In genomic region chr16:17369441-17369951, GRCh38 we compare ENCODE assay signal across 8 cellular contexts.
DNase-seq lines count a peak whose midpoint lies in the region; ATAC-seq, FAIRE-seq and TF ChIP-seq lines count a peak whose summit lies in the region.

No MANE protein-coding gene starts in this region.

- H3K4me1 Mint-ChIP-seq in activated T-cell treated with anti-CD3 and anti-CD28 coated beads, Interleukin-2, amount 50 U/mL, for 24 hours (ENCODE audit: low read depth): peaks cover 89% of the 10 kb centered on the region

- peaks cover 7% of the 10 kb centered on the region for H3K36me3 Mint-ChIP-seq in activated T-cell treated with anti-CD3 and anti-CD28 coated beads, Interleukin-2, amount 50 U/mL, for 24 hours (ENCODE audit: low read depth)

- intact Hi-C loops in right cardiac atrium (cut with DNase I): loop anchor here in 1 of 4 donors (10.0 kb wide), 1 partner anchor 95 kb away; no protein-coding TSS in a partner anchor

- peak; percentile 42 for TF ChIP-seq POLR2A in GM19193 (IDR thresholded peaks at IDR 0.05; ENCODE audit: extremely low read depth, insufficient read depth, insufficient read length)

- no peak for FAIRE-seq in D721Med (lab: Jason Lieb, UNC)

- H3K4me3 ChIP-seq in right cardiac atrium (ENCODE audit: low read length): no peak overlapping the region

- H3K27me3 ChIP-seq in right cardiac atrium (ENCODE audit: control insufficient read depth, insufficient read depth): no peaks in the 10 kb centered on the region

- H3K9me3 ChIP-seq in right cardiac atrium (ENCODE audit: control insufficient read depth, low read length): no peaks in the 10 kb centered on the region

- H3K27me3 Mint-ChIP-seq in activated T-cell treated with anti-CD3 and anti-CD28 coated beads, Interleukin-2, amount 50 U/mL, for 24 hours: no peaks in the 10 kb centered on the region

- DNase-seq in MV-4-11 (lab: John Stamatoyannopoulos, UW): peak; percentile 96
- DNase-seq in activated T-cell treated with anti-CD3 and anti-CD28 coated beads, Interleukin-2, amount 50 U/mL, for 24 hours: peak; percentile 70
- DNase-seq in right cardiac atrium: peak; percentile 55 to 85 (median 80)
- peak; percentile 52 for DNase-seq in stimulated activated CD8-positive, alpha-beta memory T cell treated with anti-CD3 and anti-CD28 coated beads, Interleukin-12 subunit alpha, Interleukin-12 subunit beta, amount 100 ng/mL, for 4 hours (ENCODE audit: low read depth)
- DNase-seq in D721Med (ENCODE audit: insufficient read length, low spot score): no peak
- no peak for DNase-seq in HK-2 (ENCODE audit: unreplicated experiment)

- ATAC-seq in right cardiac atrium (peak; percentile 80 to 85), HG03460 (IDR thresholded peaks at IDR 0.05; ENCODE audit: unreplicated experiment) (no peak)

- no peaks in the 10 kb centered on the region for H3K9me3 Mint-ChIP-seq in activated T-cell treated with anti-CD3 and anti-CD28 coated beads, Interleukin-2, amount 50 U/mL, for 24 hours

- peak overlapping the region; percentile 83 for H3K4me3 Mint-ChIP-seq in activated T-cell treated with anti-CD3 and anti-CD28 coated beads, Interleukin-2, amount 50 U/mL, for 24 hours

- H3K27ac ChIP-seq in right cardiac atrium (ENCODE audit: low read length): peak overlapping the region; percentile 36

- TF ChIP-seq CTCF in D721Med (IDR thresholded peaks at IDR 0.05; ENCODE audit: insufficient read depth, missing control alignments): no peak

- 29% methylated on average over 10 of the region's 10 CpGs for WGBS in right cardiac atrium

- peaks cover 4% of the 10 kb centered on the region for H3K4me1 ChIP-seq in right cardiac atrium (ENCODE audit: control insufficient read depth, insufficient read depth, low read length)

- peak overlapping the region; percentile 96 for H3K27ac Mint-ChIP-seq in activated T-cell treated with anti-CD3 and anti-CD28 coated beads, Interleukin-2, amount 50 U/mL, for 24 hours

Comparison
In these comparisons a context has a peak if more than half of its experiments do, and no peak if none do; other contexts are left out.
1. DNase-seq: peak in MV-4-11 (single experiment), activated T-cell treated with anti-CD3 and anti-CD28 coated beads, Interleukin-2, amount 50 U/mL, for 24 hours (single experiment), right cardiac atrium (3 of 3) and stimulated activated CD8-positive, alpha-beta memory T cell treated with anti-CD3 and anti-CD28 coated beads, Interleukin-12 subunit alpha, Interleukin-12 subunit beta, amount 100 ng/mL, for 4 hours (single experiment); none in D721Med (single experiment) and HK-2 (single experiment).